1 cellular context compared by ENCODE assay signal in the genomic region with DNA sequence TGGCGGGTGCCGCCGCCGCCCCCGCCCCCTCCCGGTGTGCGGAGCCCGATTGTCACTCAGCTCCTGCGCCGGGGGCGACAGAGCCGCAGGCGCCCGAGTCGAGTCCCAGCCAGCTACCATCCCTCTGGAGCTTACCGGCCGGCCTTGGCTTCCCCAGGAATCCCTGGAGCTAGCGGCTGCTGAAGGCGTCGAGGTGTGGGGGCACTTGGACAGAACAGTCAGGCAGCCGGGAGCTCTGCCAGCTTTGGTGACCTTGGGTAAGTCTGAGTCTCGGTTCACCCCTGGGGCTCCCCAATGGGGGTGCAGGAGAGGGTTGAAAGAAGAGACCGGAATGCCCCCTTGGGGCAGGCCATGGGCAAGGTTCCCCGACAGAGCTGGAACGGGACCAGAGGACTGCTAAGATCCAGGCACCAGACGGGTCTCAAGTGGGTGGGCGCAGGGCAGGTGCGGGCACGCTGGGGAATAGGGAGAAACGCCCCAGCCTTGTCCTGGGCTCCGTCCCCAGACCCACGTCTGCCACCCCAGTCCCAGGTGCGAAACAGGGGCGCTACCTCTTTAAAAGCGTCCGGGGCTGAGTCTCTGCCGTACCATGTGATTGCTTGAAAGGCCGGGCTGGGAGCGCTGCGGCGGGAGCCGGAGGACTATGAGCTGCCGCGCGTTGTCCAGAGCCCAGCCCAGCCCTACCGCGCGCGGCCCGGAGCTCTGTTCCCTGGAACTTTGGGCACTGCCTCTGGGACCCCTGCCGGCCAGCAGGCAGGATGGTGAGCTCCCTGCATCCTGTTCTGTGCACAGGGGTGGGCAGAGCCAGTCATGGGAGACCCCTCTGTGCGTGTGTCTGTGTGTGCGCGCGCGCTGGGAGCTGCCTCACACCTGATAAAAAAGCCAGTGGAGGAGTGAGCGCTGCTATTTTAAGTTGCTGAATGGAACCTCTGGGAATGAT.
TF ChIP-seq lines count a peak whose summit lies in the region.

ADORA1 (plus strand) TSS at position 55 of the 940 bp plus-strand sequence. CDS start 1,116 bp downstream, outside the sequence.

TF ChIP-seq in HEK293, 187 proteins besides CTCF, POLR2A, EP300 and RAD21 (continued from another document and continues in another):
- no peak for TF ChIP-seq PRDM4 (tag by site-specific recombination; IDR thresholded peaks at IDR 0.05)
- TF ChIP-seq GLIS2 (tag by site-specific recombination; IDR thresholded peaks at IDR 0.05) = peak; percentile 63
- peak; percentile 58; the same call in 1 of the 2 replicates for TF ChIP-seq KLF16 (tag by site-specific recombination; IDR thresholded peaks at IDR 0.05)
- TF ChIP-seq ZBTB48 (tag by site-specific recombination; IDR thresholded peaks at IDR 0.05) = peak; percentile 63; the same call in 1 of the 2 replicates
- TF ChIP-seq SP3 (tag by site-specific recombination; IDR thresholded peaks at IDR 0.05) = peak; percentile 50; the same call in 1 of the 2 replicates
- TF ChIP-seq ZEB2 (tag by site-specific recombination; IDR thresholded peaks at IDR 0.05) = peak; percentile 34; the same call in 1 of the 2 replicates
- TF ChIP-seq ZXDB (tag by site-specific recombination; IDR thresholded peaks at IDR 0.05) = 0 out of 2 replicates have a peak, but pooled peaks have one; percentile 47
- TF ChIP-seq, protein P1, sequence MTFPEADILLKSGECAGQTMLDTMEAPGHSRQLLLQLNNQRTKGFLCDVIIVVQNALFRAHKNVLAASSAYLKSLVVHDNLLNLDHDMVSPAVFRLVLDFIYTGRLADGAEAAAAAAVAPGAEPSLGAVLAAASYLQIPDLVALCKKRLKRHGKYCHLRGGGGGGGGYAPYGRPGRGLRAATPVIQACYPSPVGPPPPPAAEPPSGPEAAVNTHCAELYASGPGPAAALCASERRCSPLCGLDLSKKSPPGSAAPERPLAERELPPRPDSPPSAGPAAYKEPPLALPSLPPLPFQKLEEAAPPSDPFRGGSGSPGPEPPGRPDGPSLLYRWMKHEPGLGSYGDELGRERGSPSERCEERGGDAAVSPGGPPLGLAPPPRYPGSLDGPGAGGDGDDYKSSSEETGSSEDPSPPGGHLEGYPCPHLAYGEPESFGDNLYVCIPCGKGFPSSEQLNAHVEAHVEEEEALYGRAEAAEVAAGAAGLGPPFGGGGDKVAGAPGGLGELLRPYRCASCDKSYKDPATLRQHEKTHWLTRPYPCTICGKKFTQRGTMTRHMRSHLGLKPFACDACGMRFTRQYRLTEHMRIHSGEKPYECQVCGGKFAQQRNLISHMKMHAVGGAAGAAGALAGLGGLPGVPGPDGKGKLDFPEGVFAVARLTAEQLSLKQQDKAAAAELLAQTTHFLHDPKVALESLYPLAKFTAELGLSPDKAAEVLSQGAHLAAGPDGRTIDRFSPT (tag by site-specific recombination; IDR thresholded peaks at IDR 0.05) = peak; percentile 77
- TF ChIP-seq, protein P2, sequence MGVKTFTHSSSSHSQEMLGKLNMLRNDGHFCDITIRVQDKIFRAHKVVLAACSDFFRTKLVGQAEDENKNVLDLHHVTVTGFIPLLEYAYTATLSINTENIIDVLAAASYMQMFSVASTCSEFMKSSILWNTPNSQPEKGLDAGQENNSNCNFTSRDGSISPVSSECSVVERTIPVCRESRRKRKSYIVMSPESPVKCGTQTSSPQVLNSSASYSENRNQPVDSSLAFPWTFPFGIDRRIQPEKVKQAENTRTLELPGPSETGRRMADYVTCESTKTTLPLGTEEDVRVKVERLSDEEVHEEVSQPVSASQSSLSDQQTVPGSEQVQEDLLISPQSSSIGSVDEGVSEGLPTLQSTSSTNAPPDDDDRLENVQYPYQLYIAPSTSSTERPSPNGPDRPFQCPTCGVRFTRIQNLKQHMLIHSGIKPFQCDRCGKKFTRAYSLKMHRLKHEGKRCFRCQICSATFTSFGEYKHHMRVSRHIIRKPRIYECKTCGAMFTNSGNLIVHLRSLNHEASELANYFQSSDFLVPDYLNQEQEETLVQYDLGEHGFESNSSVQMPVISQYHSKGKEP (tag by site-specific recombination; IDR thresholded peaks at IDR 0.05) = no peak
- TF ChIP-seq, protein P3, sequence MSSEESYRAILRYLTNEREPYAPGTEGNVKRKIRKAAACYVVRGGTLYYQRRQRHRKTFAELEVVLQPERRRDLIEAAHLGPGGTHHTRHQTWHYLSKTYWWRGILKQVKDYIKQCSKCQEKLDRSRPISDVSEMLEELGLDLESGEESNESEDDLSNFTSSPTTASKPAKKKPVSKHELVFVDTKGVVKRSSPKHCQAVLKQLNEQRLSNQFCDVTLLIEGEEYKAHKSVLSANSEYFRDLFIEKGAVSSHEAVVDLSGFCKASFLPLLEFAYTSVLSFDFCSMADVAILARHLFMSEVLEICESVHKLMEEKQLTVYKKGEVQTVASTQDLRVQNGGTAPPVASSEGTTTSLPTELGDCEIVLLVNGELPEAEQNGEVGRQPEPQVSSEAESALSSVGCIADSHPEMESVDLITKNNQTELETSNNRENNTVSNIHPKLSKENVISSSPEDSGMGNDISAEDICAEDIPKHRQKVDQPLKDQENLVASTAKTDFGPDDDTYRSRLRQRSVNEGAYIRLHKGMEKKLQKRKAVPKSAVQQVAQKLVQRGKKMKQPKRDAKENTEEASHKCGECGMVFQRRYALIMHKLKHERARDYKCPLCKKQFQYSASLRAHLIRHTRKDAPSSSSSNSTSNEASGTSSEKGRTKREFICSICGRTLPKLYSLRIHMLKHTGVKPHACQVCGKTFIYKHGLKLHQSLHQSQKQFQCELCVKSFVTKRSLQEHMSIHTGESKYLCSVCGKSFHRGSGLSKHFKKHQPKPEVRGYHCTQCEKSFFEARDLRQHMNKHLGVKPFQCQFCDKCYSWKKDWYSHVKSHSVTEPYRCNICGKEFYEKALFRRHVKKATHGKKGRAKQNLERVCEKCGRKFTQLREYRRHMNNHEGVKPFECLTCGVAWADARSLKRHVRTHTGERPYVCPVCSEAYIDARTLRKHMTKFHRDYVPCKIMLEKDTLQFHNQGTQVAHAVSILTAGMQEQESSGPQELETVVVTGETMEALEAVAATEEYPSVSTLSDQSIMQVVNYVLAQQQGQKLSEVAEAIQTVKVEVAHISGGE (tag by site-specific recombination; conservative IDR thresholded peaks at IDR 0.05; ENCODE audit: low read depth) = 0 out of 2 replicates have a peak, but pooled peaks have one; percentile 19
- TF ChIP-seq ZFP3 (tag by site-specific recombination; IDR thresholded peaks at IDR 0.05; ENCODE audit: low read depth) = no peak
- TF ChIP-seq GLIS1 (tag by site-specific recombination; IDR thresholded peaks at IDR 0.05) = peak; percentile 34
- TF ChIP-seq ZNF449 (tag by site-specific recombination; IDR thresholded peaks at IDR 0.05) = peak; percentile 96
- peak; percentile 68; the same call in 1 of the 2 replicates for TF ChIP-seq ZBTB6 (tag by site-specific recombination; IDR thresholded peaks at IDR 0.05)
- TF ChIP-seq ZIC2 (tag by site-specific recombination; IDR thresholded peaks at IDR 0.05) = peak; percentile 67
- peak; percentile 57; the same call in 1 of the 2 replicates for TF ChIP-seq ZBTB8A (tag by site-specific recombination; IDR thresholded peaks at IDR 0.05)
- TF ChIP-seq ZNF366 (tag by site-specific recombination; conservative IDR thresholded peaks at IDR 0.05) = no peak
- TF ChIP-seq ZBTB17 (tag by site-specific recombination; IDR thresholded peaks at IDR 0.05) = peak; percentile 26; the same call in 1 of the 2 replicates
- 0 out of 2 replicates have a peak, but pooled peaks have one; percentile 26 for TF ChIP-seq ZNF121 (tag by site-specific recombination; IDR thresholded peaks at IDR 0.05)
- no peak for TF ChIP-seq ZBTB21 (tag by site-specific recombination; IDR thresholded peaks at IDR 0.05)
- TF ChIP-seq ZNF398 (tag by site-specific recombination; IDR thresholded peaks at IDR 0.05) = peak; percentile 70
- peak; percentile 37; the same call in 1 of the 2 replicates for TF ChIP-seq BCL6B (tag by site-specific recombination; IDR thresholded peaks at IDR 0.05)
- TF ChIP-seq ZNF16 (tag by site-specific recombination; IDR thresholded peaks at IDR 0.05; ENCODE audit: low read depth) = no peak
- TF ChIP-seq, protein P4, sequence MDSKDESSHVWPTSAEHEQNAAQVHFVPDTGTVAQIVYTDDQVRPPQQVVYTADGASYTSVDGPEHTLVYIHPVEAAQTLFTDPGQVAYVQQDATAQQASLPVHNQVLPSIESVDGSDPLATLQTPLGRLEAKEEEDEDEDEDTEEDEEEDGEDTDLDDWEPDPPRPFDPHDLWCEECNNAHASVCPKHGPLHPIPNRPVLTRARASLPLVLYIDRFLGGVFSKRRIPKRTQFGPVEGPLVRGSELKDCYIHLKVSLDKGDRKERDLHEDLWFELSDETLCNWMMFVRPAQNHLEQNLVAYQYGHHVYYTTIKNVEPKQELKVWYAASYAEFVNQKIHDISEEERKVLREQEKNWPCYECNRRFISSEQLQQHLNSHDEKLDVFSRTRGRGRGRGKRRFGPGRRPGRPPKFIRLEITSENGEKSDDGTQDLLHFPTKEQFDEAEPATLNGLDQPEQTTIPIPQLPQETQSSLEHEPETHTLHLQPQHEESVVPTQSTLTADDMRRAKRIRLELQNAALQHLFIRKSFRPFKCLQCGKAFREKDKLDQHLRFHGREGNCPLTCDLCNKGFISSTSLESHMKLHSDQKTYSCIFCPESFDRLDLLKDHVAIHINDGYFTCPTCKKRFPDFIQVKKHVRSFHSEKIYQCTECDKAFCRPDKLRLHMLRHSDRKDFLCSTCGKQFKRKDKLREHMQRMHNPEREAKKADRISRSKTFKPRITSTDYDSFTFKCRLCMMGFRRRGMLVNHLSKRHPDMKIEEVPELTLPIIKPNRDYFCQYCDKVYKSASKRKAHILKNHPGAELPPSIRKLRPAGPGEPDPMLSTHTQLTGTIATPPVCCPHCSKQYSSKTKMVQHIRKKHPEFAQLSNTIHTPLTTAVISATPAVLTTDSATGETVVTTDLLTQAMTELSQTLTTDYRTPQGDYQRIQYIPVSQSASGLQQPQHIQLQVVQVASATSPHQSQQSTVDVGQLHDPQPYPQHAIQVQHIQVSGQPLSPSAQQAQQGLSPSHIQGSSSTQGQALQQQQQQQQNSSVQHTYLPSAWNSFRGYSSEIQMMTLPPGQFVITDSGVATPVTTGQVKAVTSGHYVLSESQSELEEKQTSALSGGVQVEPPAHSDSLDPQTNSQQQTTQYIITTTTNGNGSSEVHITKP (tag by site-specific recombination; IDR thresholded peaks at IDR 0.05) = peak; percentile 44
- TF ChIP-seq ZNF571 (tag by site-specific recombination; IDR thresholded peaks at IDR 0.05) = no peak
- TF ChIP-seq ZFP37 (tag by site-specific recombination; IDR thresholded peaks at IDR 0.05) = peak; percentile 48; the same call in 1 of the 2 replicates
- 0 out of 2 replicates have a peak, but pooled peaks have one; percentile 47 for TF ChIP-seq ZNF501 (tag by site-specific recombination; IDR thresholded peaks at IDR 0.05)
- TF ChIP-seq ZFHX2 (tag by site-specific recombination; conservative IDR thresholded peaks at IDR 0.05) = peak; percentile 66
- TF ChIP-seq RBAK (tag by site-specific recombination; IDR thresholded peaks at IDR 0.05) = no peak
- 0 out of 2 replicates have a peak, but pooled peaks have one; percentile 14 for TF ChIP-seq OSR2 (tag by site-specific recombination; IDR thresholded peaks at IDR 0.05)
